19 cellular contexts compared by ENCODE assay signal in the genomic region with DNA sequence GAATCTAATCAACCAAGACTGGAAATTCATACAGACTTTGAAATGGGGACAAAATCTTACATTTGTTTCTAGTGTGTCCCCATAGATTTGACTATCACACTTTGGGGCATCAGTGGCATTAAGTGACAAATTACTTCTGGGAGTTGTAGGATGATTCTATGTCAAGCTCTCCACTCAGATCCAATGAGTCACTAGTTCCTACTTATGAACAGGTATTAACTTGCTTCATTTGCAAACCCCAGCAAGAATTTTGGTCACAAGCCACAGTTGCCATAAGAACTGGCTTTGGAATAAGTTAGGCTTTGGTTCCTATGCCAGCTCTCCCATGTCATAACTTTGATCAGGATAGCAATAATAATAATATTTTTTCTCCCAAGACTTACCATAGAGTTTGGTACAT.
DNase-seq lines count a peak whose midpoint lies in the region; ATAC-seq and TF ChIP-seq lines count a peak whose summit lies in the region.
"Had no signal": no experiment of that assay in that cellular context is flagged by ENCODE, and none has a peak within 500 bp of the region (broad histone marks: within the 10 kb centered on the region; RNA-seq: fewer than 3 reads in every experiment).

No MANE protein-coding gene starts in this region.

- DNase-seq in HCT116 (ENCODE audit: low read depth, low spot score) (no peak), M059J (ENCODE audit: low read depth) (peak; percentile 80), mammary epithelial cell (peak; percentile 86), prostate gland (ENCODE audit: low spot score) (peak; percentile 18), HAP-1 (ENCODE audit: low spot score in 2 of 2) (no peak), CD1c-positive myeloid dendritic cell (ENCODE audit: extremely low spot score) (no peak)
- DNase-seq: ACHN, AML-193, COR-L47, EL, HCEC 1CT, NCI-H1436, NCI-H2029, NCI-H774, Peyer's patch, SIG-M5 had no signal

- intact Hi-C loops in HCT116 (cut with micrococcal nuclease) = no loop called here
- intact Hi-C loops in mammary epithelial cell (cut with micrococcal nuclease) = loop anchor here (1.0 to 2.0 kb wide), 2 partner anchors 29 to 77 kb away; a partner anchor contains a TSS
- intact Hi-C loops in prostate gland (cut with DNase I) = no loop called here

- no peak overlapping the region for H2AFZ ChIP-seq in HCT116 (ENCODE audit: low read depth, low read length, poor library complexity, severe bottlenecking)
- H2AFZ ChIP-seq in mammary epithelial cell (ENCODE audit: low read depth, low read length) = no peak overlapping the region

- no peak for TF ChIP-seq RAD21 in HCT116 (IDR thresholded peaks at IDR 0.05; ENCODE audit: low read depth)

- H3K4me3 ChIP-seq in HCT116 (replicated peaks in 1 of 2; ENCODE audit: low read depth in 1 of 2, low read length in 2 of 2) = no peak overlapping the region
- no peak overlapping the region for H3K4me3 ChIP-seq in mammary epithelial cell (replicated peaks in 1 of 3; ENCODE audit: insufficient read depth in 1 of 3, low read depth in 2 of 3, low read length in 3 of 3)
- H3K4me3 ChIP-seq in prostate gland = no peak overlapping the region
- no peak overlapping the region for H3K4me3 ChIP-seq in HAP-1
- H3K4me3 ChIP-seq: K562, Peyer's patch had no signal

- no peaks in the 10 kb centered on the region for H3K9me3 ChIP-seq in HCT116 (ENCODE audit: control insufficient read depth in 1 of 2, insufficient read depth in 1 of 2, low read depth in 1 of 2, low read length in 2 of 2)
- H3K9me3 ChIP-seq in mammary epithelial cell (replicated peaks; ENCODE audit: insufficient read depth, low read length) = no peaks in the 10 kb centered on the region
- no peaks in the 10 kb centered on the region for H3K9me3 ChIP-seq in prostate gland
- H3K9me3 ChIP-seq in HAP-1 = no peaks in the 10 kb centered on the region
- H3K9me3 ChIP-seq: Peyer's patch had no signal

- TF ChIP-seq POLR2A in HCT116 (IDR thresholded peaks at IDR 0.05; ENCODE audit: borderline replicate concordance, extremely low read depth, insufficient read depth, insufficient read length) = no peak
- TF ChIP-seq POLR2A in prostate gland (IDR thresholded peaks at IDR 0.05) = no peak

- H3K9me2 ChIP-seq in HCT116 (ENCODE audit: insufficient read depth) = no peaks in the 10 kb centered on the region

- H3K27me3 ChIP-seq in HCT116 (ENCODE audit: insufficient read depth, low read length) (no peaks in the 10 kb centered on the region), mammary epithelial cell (ENCODE audit: insufficient read depth, low read length) (no peaks in the 10 kb centered on the region), prostate gland (replicated peaks; ENCODE audit: insufficient read depth) (no peaks in the 10 kb centered on the region), HAP-1 (ENCODE audit: low read depth) (no peaks in the 10 kb centered on the region)
- H3K27me3 ChIP-seq: Peyer's patch had no signal

- ATAC-seq in HCT116 (0 out of 2 replicates have a peak, but pooled peaks have one; percentile 10), GM21723 (IDR thresholded peaks at IDR 0.05; ENCODE audit: unreplicated experiment) (no peak)
- ATAC-seq: K562 had no signal

- peaks cover 19 to 38% of the 10 kb centered on the region in 2 experiments for H3K4me1 ChIP-seq in HCT116 (ENCODE audit: control insufficient read depth in 1 of 2, insufficient read depth in 2 of 2, low read length in 2 of 2)
- H3K4me1 ChIP-seq in mammary epithelial cell (ENCODE audit: insufficient read depth, low read length) = peaks cover 64% of the 10 kb centered on the region
- H3K4me1 ChIP-seq in prostate gland (replicated peaks) = no peaks in the 10 kb centered on the region
- peaks cover 31% of the 10 kb centered on the region for H3K4me1 ChIP-seq in HAP-1
- H3K4me1 ChIP-seq: Peyer's patch had no signal

- POLR2A ChIA-PET in HCT116 (lab: Charles Lee) = no interaction called here

- H3K4me2 ChIP-seq in HCT116 (ENCODE audit: low read length) = peak overlapping the region; percentile 58
- peak overlapping the region; percentile 76 for H3K4me2 ChIP-seq in mammary epithelial cell (ENCODE audit: insufficient read depth, low read depth, low read length)

- H3K79me2 ChIP-seq in HCT116 (ENCODE audit: insufficient read depth, low read length) (no peaks in the 10 kb centered on the region), mammary epithelial cell (ENCODE audit: insufficient read depth, low read length) (no peaks in the 10 kb centered on the region)

- RAD21 ChIA-PET in HCT116 (lab: Charles Lee; ENCODE audit: low non-redundant PET in 1 of 2, low total read pairs in 2 of 2, uncharacterized antibody in 2 of 2, unreplicated experiment in 2 of 2) = no interaction called here

- dilution Hi-C loops in mammary epithelial cell (cut with HindIII; ENCODE audit: low sequenced_read_pairs) = no loop called here

- H3K9ac ChIP-seq in HCT116 (ENCODE audit: low read length) (no peak overlapping the region), mammary epithelial cell (ENCODE audit: insufficient read depth, low read length) (peak overlapping the region; percentile 34)

- H3K36me3 ChIP-seq in HCT116 (ENCODE audit: control insufficient read depth in 1 of 2, insufficient read depth in 2 of 2, low read length in 2 of 2) (no peaks in the 10 kb centered on the region), mammary epithelial cell (ENCODE audit: insufficient read depth, low read length) (no peaks in the 10 kb centered on the region), prostate gland (no peaks in the 10 kb centered on the region), HAP-1 (replicated peaks) (no peaks in the 10 kb centered on the region)
- H3K36me3 ChIP-seq: Peyer's patch had no signal

- no peaks in the 10 kb centered on the region for H4K20me1 ChIP-seq in HCT116 (ENCODE audit: insufficient read depth)
- no peaks in the 10 kb centered on the region for H4K20me1 ChIP-seq in mammary epithelial cell (ENCODE audit: insufficient read depth, low read length)

- in situ Hi-C loops in mammary epithelial cell (cut with MboI; ENCODE audit: low sequenced_read_pairs in 2 of 2) (no loop called here), HAP-1 (cut with MboI; ENCODE audit: low sequenced_read_pairs) (no loop called here)

- BruUV-seq in HCT116 (replicated peaks; lab: Mats Ljungman, UMichigan) (no TSS peak), mammary epithelial cell (replicated peaks; lab: Mats Ljungman, UMichigan) (no TSS peak)

- CTCF ChIA-PET in HCT116 (lab: Charles Lee) = no interaction called here
- CTCF ChIA-PET in mammary epithelial cell (lab: Charles Lee; ENCODE audit: low non-redundant PET) = interaction anchor here (0.7 kb wide), 1 partner anchor 126 kb away, joined by 4 read pairs; no protein-coding TSS in a partner anchor

- TF ChIP-seq CTCF in HCT116 (IDR thresholded peaks at IDR 0.05 in 2 of 3, conservative IDR thresholded peaks at IDR 0.05 in 1 of 3; ENCODE audit: borderline replicate concordance in 1 of 3, insufficient read depth in 1 of 3, low read depth in 2 of 3, low read length in 2 of 3) (no peak), mammary epithelial cell (conservative IDR thresholded peaks at IDR 0.05 in 1 of 2, IDR thresholded peaks at IDR 0.05 in 1 of 2; ENCODE audit: extremely low read depth in 1 of 2, insufficient read depth in 1 of 2, low read depth in 1 of 2, low read length in 2 of 2) (no peak), prostate gland (IDR thresholded peaks at IDR 0.05) (no peak)

- no peak overlapping the region for H3K27ac ChIP-seq in HCT116 (ENCODE audit: low read depth, low read length)
- peak overlapping the region; percentile 95 for H3K27ac ChIP-seq in mammary epithelial cell (ENCODE audit: insufficient read depth, low read depth, low read length)
- no peak overlapping the region for H3K27ac ChIP-seq in prostate gland
- H3K27ac ChIP-seq: HL-60, Peyer's patch had no signal

TF ChIP-seq in HCT116, 20 proteins besides CTCF, POLR2A, EP300 and RAD21 (continues in another document):
- TF ChIP-seq POLR2AphosphoS5 (IDR thresholded peaks at IDR 0.05; ENCODE audit: low read depth, low read length) (no peak), SP1 (IDR thresholded peaks at IDR 0.05; ENCODE audit: low read depth) (no peak), CEBPB (IDR thresholded peaks at IDR 0.05; ENCODE audit: low read depth) (no peak), FOSL1 (IDR thresholded peaks at IDR 0.05; ENCODE audit: low read depth) (no peak), JUND (IDR thresholded peaks at IDR 0.05) (no peak), ELF1 (IDR thresholded peaks at IDR 0.05; ENCODE audit: borderline replicate concordance, low read depth) (no peak), YY1 (IDR thresholded peaks at IDR 0.05; ENCODE audit: extremely low read depth, insufficient replicate concordance, low read depth, low read length) (no peak), CBX3 (IDR thresholded peaks at IDR 0.05; ENCODE audit: low read depth) (no peak), TCF7L2 (IDR thresholded peaks at IDR 0.05; ENCODE audit: borderline replicate concordance, extremely low read depth, insufficient read depth, insufficient read length) (no peak), EZH2phosphoT487 (IDR thresholded peaks at IDR 0.05; ENCODE audit: borderline replicate concordance) (no peak), ZFX (IDR thresholded peaks at IDR 0.05) (no peak), ZNF274 (IDR thresholded peaks at IDR 0.05; ENCODE audit: low read depth, low read length) (no peak)
- TF ChIP-seq, protein P1, sequence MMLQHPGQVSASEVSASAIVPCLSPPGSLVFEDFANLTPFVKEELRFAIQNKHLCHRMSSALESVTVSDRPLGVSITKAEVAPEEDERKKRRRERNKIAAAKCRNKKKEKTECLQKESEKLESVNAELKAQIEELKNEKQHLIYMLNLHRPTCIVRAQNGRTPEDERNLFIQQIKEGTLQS (IDR thresholded peaks at IDR 0.05) = no peak
- TF ChIP-seq, protein P2, sequence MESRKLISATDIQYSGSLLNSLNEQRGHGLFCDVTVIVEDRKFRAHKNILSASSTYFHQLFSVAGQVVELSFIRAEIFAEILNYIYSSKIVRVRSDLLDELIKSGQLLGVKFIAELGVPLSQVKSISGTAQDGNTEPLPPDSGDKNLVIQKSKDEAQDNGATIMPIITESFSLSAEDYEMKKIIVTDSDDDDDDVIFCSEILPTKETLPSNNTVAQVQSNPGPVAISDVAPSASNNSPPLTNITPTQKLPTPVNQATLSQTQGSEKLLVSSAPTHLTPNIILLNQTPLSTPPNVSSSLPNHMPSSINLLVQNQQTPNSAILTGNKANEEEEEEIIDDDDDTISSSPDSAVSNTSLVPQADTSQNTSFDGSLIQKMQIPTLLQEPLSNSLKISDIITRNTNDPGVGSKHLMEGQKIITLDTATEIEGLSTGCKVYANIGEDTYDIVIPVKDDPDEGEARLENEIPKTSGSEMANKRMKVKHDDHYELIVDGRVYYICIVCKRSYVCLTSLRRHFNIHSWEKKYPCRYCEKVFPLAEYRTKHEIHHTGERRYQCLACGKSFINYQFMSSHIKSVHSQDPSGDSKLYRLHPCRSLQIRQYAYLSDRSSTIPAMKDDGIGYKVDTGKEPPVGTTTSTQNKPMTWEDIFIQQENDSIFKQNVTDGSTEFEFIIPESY (IDR thresholded peaks at IDR 0.05; ENCODE audit: extremely low read depth, insufficient replicate concordance, low read length) = no peak

Comparison
In these comparisons a context has a peak if more than half of its experiments do, and no peak if none do; other contexts are left out.
1. DNase-seq: peak in M059J (single experiment), mammary epithelial cell (single experiment) and prostate gland (single experiment); none in HCT116 (single experiment), HAP-1 (0 of 2) and CD1c-positive myeloid dendritic cell (single experiment).